In the genomic region with DNA sequence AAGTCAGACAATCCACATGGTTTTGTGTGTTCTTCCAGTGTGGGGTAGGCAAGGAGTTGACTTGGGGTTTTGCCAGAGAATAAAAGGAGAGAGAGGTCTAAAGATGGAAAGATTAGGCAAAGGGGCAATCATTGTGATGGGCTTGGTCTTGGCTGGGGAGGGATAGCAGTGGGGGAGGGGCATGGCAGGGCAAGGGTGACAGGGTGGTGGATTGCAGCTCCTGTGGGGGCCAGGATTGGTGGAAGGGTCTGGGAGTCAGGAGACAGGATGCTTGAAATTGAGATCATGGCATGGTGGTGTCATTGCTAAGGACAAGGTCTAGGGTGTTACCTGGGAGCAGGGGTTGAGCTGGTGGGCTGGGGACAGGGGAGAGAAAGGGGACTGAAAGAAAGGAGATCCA, we compare ENCODE assay signal across 13 cellular contexts. TPM values are rescaled to one million over a fixed set of nuclear protein-coding genes. Genes with fewer than 3 reads are reported as not detected.
DNase-seq lines count a peak whose midpoint lies in the region; TF ChIP-seq lines count a peak whose summit lies in the region.
"Had no signal": no experiment of that assay in that cellular context is flagged by ENCODE, and none has a peak within 500 bp of the region (broad histone marks: within the 10 kb centered on the region; RNA-seq: fewer than 3 reads in every experiment).

No MANE protein-coding gene starts in this region.

- no peak overlapping the region for H3K4me3 ChIP-seq in BLaER1 treated with 17β-estradiol and CSF1 and Interleukin-3, amounts not matched to agents 10 nM and 100 nM
- H3K4me3 ChIP-seq in adrenal gland, result no peak overlapping the region
- no peak overlapping the region for H3K4me3 ChIP-seq in esophagus muscularis mucosa
- no peak overlapping the region for H3K4me3 ChIP-seq in prostate gland
- H3K4me3 ChIP-seq: HAP-1 had no signal

- no peak overlapping the region for H3K9ac ChIP-seq in BLaER1 treated with 17β-estradiol and CSF1 and Interleukin-3, amounts not matched to agents 10 nM and 100 nM

- DNase-seq in adrenal gland, result peak in 2 of 7 donors; percentile 22 to 26
- peak; percentile 34 for DNase-seq in esophagus muscularis mucosa (ENCODE audit: extremely low spot score)
- DNase-seq in prostate gland (ENCODE audit: low spot score), result peak; percentile 0
- DNase-seq in GM10266 (ENCODE audit: extremely low spot score), result no peak
- DNase-seq in NCI-H524 (lab: John Stamatoyannopoulos, UW), result no peak
- no peak for DNase-seq in stimulated activated CD4-positive, alpha-beta T cell treated with anti-CD3 and anti-CD28 coated beads, Interleukin-12 subunit alpha, Interleukin-12 subunit beta, amount 100 ng/mL, for 4 hours
- DNase-seq in NCI-H146 (lab: John Stamatoyannopoulos, UW), result no peak
- DNase-seq: COR-L47, DMS153, DMS79 treated with DMSO at 0.1 percent for 48 hours, EL had no signal

- no peaks in the 10 kb centered on the region for H3K27me3 ChIP-seq in BLaER1 treated with 17β-estradiol and CSF1 and Interleukin-3, amounts not matched to agents 10 nM and 100 nM
- no peaks in the 10 kb centered on the region for H3K27me3 ChIP-seq in adrenal gland
- H3K27me3 ChIP-seq in esophagus muscularis mucosa, result no peaks in the 10 kb centered on the region
- no peaks in the 10 kb centered on the region for H3K27me3 ChIP-seq in prostate gland (replicated peaks; ENCODE audit: insufficient read depth)

- TF ChIP-seq POLR2A in adrenal gland (IDR thresholded peaks at IDR 0.05), result no peak
- TF ChIP-seq POLR2A in esophagus muscularis mucosa (IDR thresholded peaks at IDR 0.05; ENCODE audit: low read depth), result no peak
- TF ChIP-seq POLR2A in prostate gland (IDR thresholded peaks at IDR 0.05), result no peak

- peaks cover 5 to 44% (median 32%) of the 10 kb centered on the region in 10 experiments; a peak in 18 of 20 replicates for H3K4me1 ChIP-seq in BLaER1 treated with 17β-estradiol and CSF1 and Interleukin-3, amounts not matched to agents 10 nM and 100 nM
- H3K4me1 ChIP-seq in adrenal gland (replicated peaks in 1 of 2) (peaks cover 43 to 50% of the 10 kb centered on the region in 2 donors), esophagus muscularis mucosa (peaks cover 0 to 5% (median 4%) of the 10 kb centered on the region in 4 donors), prostate gland (replicated peaks) (no peaks in the 10 kb centered on the region)

- intact Hi-C loops in adrenal gland (cut with DNase I) (no loop called here), esophagus muscularis mucosa (cut with DNase I) (no loop called here), prostate gland (cut with DNase I) (no loop called here)

- H3K36me3 ChIP-seq in BLaER1 treated with 17β-estradiol and CSF1 and Interleukin-3, amounts not matched to agents 10 nM and 100 nM, result peaks cover 4 to 34% (median 18%) of the 10 kb centered on the region in 11 experiments; a peak in 20 of 22 replicates
- no peaks in the 10 kb centered on the region for H3K36me3 ChIP-seq in adrenal gland (replicated peaks in 1 of 2)
- no peaks in the 10 kb centered on the region for H3K36me3 ChIP-seq in esophagus muscularis mucosa
- no peaks in the 10 kb centered on the region for H3K36me3 ChIP-seq in prostate gland
- H3K36me3 ChIP-seq: HAP-1 had no signal

- H4K20me1 ChIP-seq in BLaER1 treated with 17β-estradiol and CSF1 and Interleukin-3, amounts not matched to agents 10 nM and 100 nM, result peaks cover 0 to 47% (median 27%) of the 10 kb centered on the region in 11 experiments; a peak in 10 of 22 replicates

- peaks cover 17 to 26% (median 22%) of the 10 kb centered on the region in 11 experiments for H3K9me3 ChIP-seq in BLaER1 treated with 17β-estradiol and CSF1 and Interleukin-3, amounts not matched to agents 10 nM and 100 nM (replicated peaks in 1 of 11)
- H3K9me3 ChIP-seq in adrenal gland (replicated peaks in 1 of 3) (peaks cover 0 to under 1% (median 0%) of the 10 kb centered on the region in 3 donors), esophagus muscularis mucosa (peaks cover 0 to 5% (median 2%) of the 10 kb centered on the region in 4 donors), prostate gland (no peaks in the 10 kb centered on the region)
- H3K9me3 ChIP-seq: HAP-1 had no signal

- TF ChIP-seq CTCF in adrenal gland (IDR thresholded peaks at IDR 0.05) (no peak), esophagus muscularis mucosa (IDR thresholded peaks at IDR 0.05) (no peak), prostate gland (IDR thresholded peaks at IDR 0.05) (no peak), GM10266 (IDR thresholded peaks at IDR 0.05; ENCODE audit: control insufficient read depth, insufficient read depth, low read depth, missing control alignments) (no peak)

- no peak for TF ChIP-seq EP300 in esophagus muscularis mucosa (IDR thresholded peaks at IDR 0.05)

- H3K4me2 ChIP-seq in BLaER1 treated with 17β-estradiol and CSF1 and Interleukin-3, amounts not matched to agents 10 nM and 100 nM, result peak overlapping the region in 6 of 11 experiments; percentile 9 to 38 (median 23); a peak in 2 of 22 replicates

- H3K27ac ChIP-seq in BLaER1 treated with 17β-estradiol and CSF1 and Interleukin-3, amounts not matched to agents 10 nM and 100 nM, result peak overlapping the region in 1 of 11 experiments; percentile 3; a peak in 1 of 22 replicates
- peak overlapping the region; percentile 43 to 90 (median 83) for H3K27ac ChIP-seq in adrenal gland
- H3K27ac ChIP-seq in esophagus muscularis mucosa (replicated peaks in 1 of 4), result no peak overlapping the region
- H3K27ac ChIP-seq in prostate gland, result no peak overlapping the region

RNA-seq across cellular contexts. Expression of gene ZNF618, which starts 57.6 kb away (rescaled TPM):
- total RNA-seq in adrenal gland (10 to 100 TPM in 6 of 8 donors, 1 to 10 TPM in 2; 6.6 to 21.3 (median 12.1) TPM), esophagus muscularis mucosa (1 to 10 TPM; 1.2 to 4.5 (median 2.6) TPM), prostate gland (10 to 100 TPM in 1 of 2 donors, 1 to 10 TPM in 1; 4.6 to 11.3 TPM)
- 1 to 10 TPM; 4.5 to 8.0 (median 5.5) TPM for polyA plus RNA-seq in adrenal gland

Comparison
In these comparisons a context has a peak if more than half of its experiments do, and no peak if none do; other contexts are left out.
1. H3K27ac ChIP-seq: peak in adrenal gland (5 of 5); none in esophagus muscularis mucosa (0 of 4) and prostate gland (0 of 2).
2. DNase-seq: peak in esophagus muscularis mucosa (single experiment) and prostate gland (single experiment); none in GM10266 (single experiment), NCI-H524 (0 of 2), stimulated activated CD4-positive, alpha-beta T cell treated with anti-CD3 and anti-CD28 coated beads, Interleukin-12 subunit alpha, Interleukin-12 subunit beta, amount 100 ng/mL, for 4 hours (single experiment) and NCI-H146 (single experiment).